ENCODE assay signal across 12 cellular contexts in genomic region chrX:113384628-113385027, GRCh38.
A peak's percentile ranks its signal among the peaks of the same experiment; 100 is the strongest.
DNase-seq lines count a peak whose midpoint lies in the region; ATAC-seq and TF ChIP-seq lines count a peak whose summit lies in the region.
"Had no signal": no experiment of that assay in that cellular context is flagged by ENCODE, and none has a peak within 500 bp of the region (broad histone marks: within the 10 kb centered on the region; RNA-seq: fewer than 3 reads in every experiment).

No MANE protein-coding gene starts in this region.

- ATAC-seq in Right ventricle myocardium superior (ENCODE audit: poor library complexity) (peak; percentile 46), thoracic aorta (ENCODE audit: insufficient number of reproducible peaks, low FRiP score, low read depth) (no peak)

- no peaks in the 10 kb centered on the region for H3K79me2 ChIP-seq in hepatocyte
- H3K79me2 ChIP-seq in PC-9 (ENCODE audit: low read depth) = no peaks in the 10 kb centered on the region

- CTCF ChIA-PET in PC-9 (lab: Charles Lee) = no interaction called here

- H3K4me1 ChIP-seq in right atrium auricular region (no peaks in the 10 kb centered on the region), hepatocyte (ENCODE audit: insufficient read depth) (no peaks in the 10 kb centered on the region), thoracic aorta (ENCODE audit: control insufficient read depth in 1 of 2, low read depth in 2 of 2) (peaks cover 0 to 7% of the 10 kb centered on the region in 2 donors), PC-9 (replicated peaks; ENCODE audit: insufficient read depth) (no peaks in the 10 kb centered on the region)
- H3K4me1 ChIP-seq: stomach had no signal

- H3K27ac ChIP-seq in right atrium auricular region (no peak overlapping the region), hepatocyte (no peak overlapping the region), thoracic aorta (no peak overlapping the region), PC-9 (no peak overlapping the region)
- H3K27ac ChIP-seq: stomach had no signal

- BruUV-seq in PC-9 (replicated peaks; lab: Mats Ljungman, UMichigan) = no TSS peak

- H3K4me2 ChIP-seq in hepatocyte = no peak overlapping the region
- no peak overlapping the region for H3K4me2 ChIP-seq in PC-9

- POLR2A ChIA-PET in PC-9 (lab: Charles Lee; ENCODE audit: unreplicated experiment) = no interaction called here

- H2AFZ ChIP-seq in hepatocyte (no peak overlapping the region), PC-9 (no peak overlapping the region)

- H3F3A ChIP-seq in PC-9 (ENCODE audit: insufficient read depth, low read depth) = no peaks in the 10 kb centered on the region

- H3K9me3 ChIP-seq in right atrium auricular region = no peaks in the 10 kb centered on the region
- H3K9me3 ChIP-seq in hepatocyte (ENCODE audit: low read depth) = no peaks in the 10 kb centered on the region
- H3K9me3 ChIP-seq in thoracic aorta = no peaks in the 10 kb centered on the region
- H3K9me3 ChIP-seq in PC-9 (ENCODE audit: insufficient read depth, low read depth) = no peaks in the 10 kb centered on the region

- in situ Hi-C loops in astrocyte of the cerebellum (cut with HindIII; ENCODE audit: low sequenced_read_pairs) = no loop called here

- no peaks in the 10 kb centered on the region for H3K36me3 ChIP-seq in right atrium auricular region
- H3K36me3 ChIP-seq in hepatocyte (replicated peaks; ENCODE audit: insufficient read depth, low read depth) = no peaks in the 10 kb centered on the region
- no peaks in the 10 kb centered on the region for H3K36me3 ChIP-seq in thoracic aorta
- no peaks in the 10 kb centered on the region for H3K36me3 ChIP-seq in PC-9 (ENCODE audit: low read depth)
- H3K36me3 ChIP-seq: stomach had no signal

- H4K20me1 ChIP-seq in hepatocyte (ENCODE audit: insufficient read depth, poor library complexity, severe bottlenecking) (no peaks in the 10 kb centered on the region), PC-9 (ENCODE audit: insufficient read depth) (no peaks in the 10 kb centered on the region)

- TF ChIP-seq CTCF in right atrium auricular region (IDR thresholded peaks at IDR 0.05) (no peak), astrocyte of the cerebellum (IDR thresholded peaks at IDR 0.05; ENCODE audit: low read depth, low read length, missing control alignments) (no peak), hepatocyte (IDR thresholded peaks at IDR 0.05; ENCODE audit: poor library complexity) (no peak), thoracic aorta (IDR thresholded peaks at IDR 0.05) (no peak), PC-9 (conservative IDR thresholded peaks at IDR 0.05) (no peak)

- H3K4me3 ChIP-seq in right atrium auricular region (no peak overlapping the region), astrocyte of the cerebellum (ENCODE audit: low read depth, low read length) (no peak overlapping the region), hepatocyte (no peak overlapping the region), thoracic aorta (no peak overlapping the region), PC-9 (no peak overlapping the region)
- H3K4me3 ChIP-seq: stomach had no signal

- intact Hi-C loops in Right ventricle myocardium superior (cut with DNase I) = no loop called here
- intact Hi-C loops in PC-9 (cut with micrococcal nuclease; ENCODE audit: unreplicated experiment) = no loop called here

- H3K27me3 ChIP-seq in right atrium auricular region (no peaks in the 10 kb centered on the region), hepatocyte (no peaks in the 10 kb centered on the region), thoracic aorta (replicated peaks; ENCODE audit: insufficient read depth) (no peaks in the 10 kb centered on the region), PC-9 (ENCODE audit: insufficient read depth, low read depth) (no peaks in the 10 kb centered on the region)
- H3K27me3 ChIP-seq: stomach had no signal

- 45% methylated on average over 3 of the region's 3 CpGs for WGBS in hepatocyte (ENCODE audit: low lambda C conversion rate, missing lambda C conversion rate)

- DNase-seq in Right ventricle myocardium superior (no peak), right atrium auricular region (ENCODE audit: low spot score) (no peak), astrocyte of the cerebellum (ENCODE audit: low read depth) (peak; percentile 73), hepatocyte (ENCODE audit: low spot score) (peak; percentile 37), thoracic aorta (ENCODE audit: low spot score) (peak; percentile 3), NCI-H2029 (lab: John Stamatoyannopoulos, UW) (no peak), PC-9 (no peak), NCI-H1436 treated with DMSO at 0.1 percent for 48 hours (lab: John Stamatoyannopoulos, UW) (no peak)
- DNase-seq: 8988T; NCI-H2029 treated with DMSO at 0.1 percent for 48 hours; stimulated activated CD4-positive, alpha-beta T cell treated with anti-CD3 and anti-CD28 coated beads, Interleukin-4, amount 100 ng/mL, for 1 hour; stomach had no signal

- H3K9me2 ChIP-seq in hepatocyte (replicated peaks; ENCODE audit: insufficient read depth) = no peaks in the 10 kb centered on the region
- H3K9me2 ChIP-seq in PC-9 (ENCODE audit: insufficient read depth) = no peaks in the 10 kb centered on the region

Comparison
In these comparisons a context has a peak if more than half of its experiments do, and no peak if none do; other contexts are left out.
1. DNase-seq: peak in astrocyte of the cerebellum (single experiment), hepatocyte (single experiment) and thoracic aorta (single experiment); none in Right ventricle myocardium superior (single experiment), right atrium auricular region (single experiment), NCI-H2029 (single experiment), PC-9 (0 of 2) and NCI-H1436 treated with DMSO at 0.1 percent for 48 hours (single experiment).